In the genomic region with DNA sequence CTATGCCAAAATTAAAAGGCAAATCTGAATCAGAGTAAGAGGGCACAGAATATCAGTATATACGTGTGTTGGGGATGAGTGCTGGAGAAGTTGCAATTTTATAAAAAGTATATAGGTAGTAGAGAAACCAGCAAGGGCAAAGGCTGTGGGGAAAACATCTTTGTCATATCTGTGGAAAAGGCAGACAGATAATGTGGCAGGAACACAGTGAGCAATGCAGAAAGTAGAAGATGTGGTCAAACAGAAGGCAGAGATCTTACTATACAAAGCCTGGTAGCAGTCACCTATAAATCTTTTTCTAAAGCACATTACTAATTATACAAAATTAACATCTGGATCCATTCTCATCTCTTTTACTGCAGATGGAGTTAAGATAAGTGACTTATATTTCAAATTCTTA, we compare ENCODE assay signal across 12 cellular contexts.
DNase-seq lines count a peak whose midpoint lies in the region; ATAC-seq and TF ChIP-seq lines count a peak whose summit lies in the region.
"Had no signal": no experiment of that assay in that cellular context is flagged by ENCODE, and none has a peak within 500 bp of the region (broad histone marks: within the 10 kb centered on the region; RNA-seq: fewer than 3 reads in every experiment).

No MANE protein-coding gene starts in this region.

- H3K36me3 Mint-ChIP-seq in activated naive CD4-positive, alpha-beta T cell treated with anti-CD3 and anti-CD28 coated beads, Interleukin-2, amount 50 U/mL, for 72 hours = no peaks in the 10 kb centered on the region

- TF ChIP-seq POLR2A in IMR-90 (IDR thresholded peaks at IDR 0.05; ENCODE audit: low read depth, low read length) (no peak), body of pancreas (IDR thresholded peaks at IDR 0.05) (no peak)

- TF ChIP-seq RAD21 in IMR-90 (IDR thresholded peaks at IDR 0.05; ENCODE audit: low read length) = no peak

- no peak overlapping the region for H3K14ac ChIP-seq in IMR-90 (replicated peaks; ENCODE audit: low read depth, low read length)

- DNase-seq in activated naive CD4-positive, alpha-beta T cell treated with anti-CD3 and anti-CD28 coated beads, Interleukin-2, amount 50 U/mL, for 72 hours (ENCODE audit: low spot score in 2 of 2) = no peak
- DNase-seq in activated naive CD4-positive, alpha-beta T cell treated with Interleukin-2 at 50 U/mL for 16 hours = no peak
- DNase-seq in IMR-90 (no peak), amniotic epithelial cell (ENCODE audit: low read depth) (peak; percentile 10), NCI-H345 (lab: John Stamatoyannopoulos, UW) (no peak), body of pancreas (no peak)
- DNase-seq: BE2C; Caco-2; CD8-positive, alpha-beta memory T cell had no signal

- no peak overlapping the region for H2BK15ac ChIP-seq in IMR-90 (ENCODE audit: low read depth, low read length)

- no peak overlapping the region for H4K8ac ChIP-seq in IMR-90 (ENCODE audit: low read depth in 2 of 2, low read length in 2 of 2)

- no peak overlapping the region for H2BK5ac ChIP-seq in IMR-90 (ENCODE audit: low read depth, low read length, poor library complexity, severe bottlenecking)

- peak; percentile 55 to 56 for ATAC-seq in activated naive CD4-positive, alpha-beta T cell treated with anti-CD3 and anti-CD28 coated beads, Interleukin-2, amount 50 U/mL, for 72 hours
- ATAC-seq in IMR-90 (ENCODE audit: low read depth) = no peak
- no peak for ATAC-seq in body of pancreas
- ATAC-seq: A549 had no signal

- no peak overlapping the region for H2AK5ac ChIP-seq in IMR-90 (ENCODE audit: low read depth, low read length)

- H3K4me2 ChIP-seq in IMR-90 (ENCODE audit: low read depth, low read length) = no peak overlapping the region
- H3K4me2 ChIP-seq: A549 had no signal

- CTCF ChIA-PET in IMR-90 (lab: Yijun Ruan, JAX) = no interaction called here

- 100% methylated on average over 1 of the region's 1 CpG; no CpG with 5 or more reads in 1 of the 2 experiments for WGBS in IMR-90 (ENCODE audit: extremely low coverage in 2 of 2, insufficient read length in 1 of 2), 2 experiments
- 89 to 96% methylated on average over 1 of the region's 1 CpG for WGBS in body of pancreas, 2 donors

- H2BK120ac ChIP-seq in IMR-90 (ENCODE audit: low read depth, low read length) = no peak overlapping the region

- H3K9me1 ChIP-seq in IMR-90 (ENCODE audit: insufficient read depth, low read length) = no peaks in the 10 kb centered on the region

- H3K23ac ChIP-seq in IMR-90 (ENCODE audit: low read depth, low read length) = peak overlapping the region; percentile 39; the same call in 1 of the 2 replicates

- H3K4me1 ChIP-seq in IMR-90 (ENCODE audit: control insufficient read depth, insufficient read depth, low read length) = peaks cover 4% of the 10 kb centered on the region; the same call in 1 of the 2 replicates
- H3K4me1 ChIP-seq in body of pancreas = no peaks in the 10 kb centered on the region
- H3K4me1 ChIP-seq: A549, Caco-2, HAP-1 had no signal

- dilution Hi-C loops in IMR-90 (cut with HindIII; ENCODE audit: low sequenced_read_pairs, unreplicated experiment) = no loop called here

- no peak overlapping the region for H3K27ac Mint-ChIP-seq in activated naive CD4-positive, alpha-beta T cell treated with anti-CD3 and anti-CD28 coated beads, Interleukin-2, amount 50 U/mL, for 72 hours

- no TSS peak for BruUV-seq in IMR-90 (replicated peaks; lab: Mats Ljungman, UMichigan)

- intact Hi-C loops in IMR-90 (cut with micrococcal nuclease) (no loop called here), body of pancreas (cut with DNase I) (no loop called here)

- H3K9me3 ChIP-seq in IMR-90 (ENCODE audit: control insufficient read depth, insufficient read depth, low read length) (no peaks in the 10 kb centered on the region), body of pancreas (no peaks in the 10 kb centered on the region)
- H3K9me3 ChIP-seq: A549, BE2C, Caco-2, HAP-1 had no signal

- H4K5ac ChIP-seq in IMR-90 (ENCODE audit: low read depth, low read length) = no peak overlapping the region

- no peak overlapping the region for H2BK20ac ChIP-seq in IMR-90 (ENCODE audit: low read depth, low read length)

- H3K4me3 ChIP-seq in IMR-90 (ENCODE audit: insufficient read depth, low read depth, low read length) (no peak overlapping the region), body of pancreas (no peak overlapping the region)
- H3K4me3 ChIP-seq: A549, HAP-1 had no signal

- POLR2A ChIA-PET in IMR-90 (lab: Charles Lee; ENCODE audit: unreplicated experiment) = no interaction called here

- H3K27me3 ChIP-seq in IMR-90 (ENCODE audit: control insufficient read depth, insufficient read depth, low read length) = no peaks in the 10 kb centered on the region
- H3K27me3 ChIP-seq in body of pancreas = no peaks in the 10 kb centered on the region
- H3K27me3 ChIP-seq: BE2C had no signal

- H3K4ac ChIP-seq in IMR-90 (ENCODE audit: low read depth, low read length) = no peak overlapping the region

- in situ Hi-C loops in IMR-90 (cut with MboI; ENCODE audit: low sequenced_read_pairs) = no loop called here

- peaks cover 7% of the 10 kb centered on the region for H4K20me1 ChIP-seq in IMR-90 (ENCODE audit: insufficient read depth, low read length)

- H2AFZ ChIP-seq in IMR-90 (replicated peaks; ENCODE audit: low read length, poor library complexity) = no peak overlapping the region

- no peak overlapping the region for H3K27ac ChIP-seq in IMR-90 (ENCODE audit: insufficient read depth, low read length)
- no peak overlapping the region for H3K27ac ChIP-seq in body of pancreas
- H3K27ac ChIP-seq: A549, C4-2B had no signal

- H3K79me1 ChIP-seq in IMR-90 (ENCODE audit: low read depth in 1 of 2, low read length in 2 of 2) = peaks cover 7 to 23% of the 10 kb centered on the region in 2 experiments; a peak in 3 of 4 replicates

- TF ChIP-seq CTCF in IMR-90 (conservative IDR thresholded peaks at IDR 0.05; ENCODE audit: low read depth, low read length) = no peak
- TF ChIP-seq CTCF in body of pancreas (IDR thresholded peaks at IDR 0.05) = no peak

- H2AK9ac ChIP-seq in IMR-90 (replicated peaks; ENCODE audit: low read depth, low read length, poor library complexity) = no peak overlapping the region

- peaks cover 2% of the 10 kb centered on the region; the same call in 1 of the 2 replicates for H3K36me3 ChIP-seq in IMR-90 (ENCODE audit: control insufficient read depth, insufficient read depth, low read length)
- no peaks in the 10 kb centered on the region for H3K36me3 ChIP-seq in body of pancreas (replicated peaks in 1 of 2; ENCODE audit: insufficient read depth in 1 of 2, low read depth in 2 of 2)
- H3K36me3 ChIP-seq: BE2C, HAP-1 had no signal

- H3K18ac ChIP-seq in IMR-90 (ENCODE audit: low read depth, low read length) = no peak overlapping the region

- H3K9ac ChIP-seq in IMR-90 (ENCODE audit: low read depth, low read length) = no peak overlapping the region

- H3K56ac ChIP-seq in IMR-90 (ENCODE audit: extremely low read depth, insufficient read depth, low read length) = no peak overlapping the region

- no peak overlapping the region for H4K91ac ChIP-seq in IMR-90 (ENCODE audit: insufficient read depth, low read depth, low read length)

- no peaks in the 10 kb centered on the region for H3K9me3 Mint-ChIP-seq in activated naive CD4-positive, alpha-beta T cell treated with anti-CD3 and anti-CD28 coated beads, Interleukin-2, amount 50 U/mL, for 72 hours
- H3K9me3 Mint-ChIP-seq: CD8-positive, alpha-beta memory T cell had no signal

TF ChIP-seq in IMR-90, 13 proteins besides CTCF, POLR2A, EP300 and RAD21:
- TF ChIP-seq CEBPB (IDR thresholded peaks at IDR 0.05; ENCODE audit: low read depth, low read length) (no peak), CHD1 (IDR thresholded peaks at IDR 0.05; ENCODE audit: low read depth, low read length) (no peak), FOS (IDR thresholded peaks at IDR 0.05; ENCODE audit: low read depth, low read length) (no peak), USF2 (IDR thresholded peaks at IDR 0.05; ENCODE audit: low read depth, low read length) (no peak), NFE2L2 (IDR thresholded peaks at IDR 0.05; ENCODE audit: low read depth, low read length) (no peak), RFX5 (IDR thresholded peaks at IDR 0.05; ENCODE audit: low read depth, low read length) (no peak), SMC3 (IDR thresholded peaks at IDR 0.05; ENCODE audit: low read depth, low read length) (no peak), BHLHE40 (IDR thresholded peaks at IDR 0.05; ENCODE audit: low read depth, low read length) (no peak), RCOR1 (IDR thresholded peaks at IDR 0.05; ENCODE audit: insufficient replicate concordance, low read length) (no peak), MAFK (IDR thresholded peaks at IDR 0.05; ENCODE audit: low read depth, low read length) (no peak), MAZ (IDR thresholded peaks at IDR 0.05; ENCODE audit: borderline replicate concordance, low read depth, low read length) (no peak)
- TF ChIP-seq, protein P1, sequence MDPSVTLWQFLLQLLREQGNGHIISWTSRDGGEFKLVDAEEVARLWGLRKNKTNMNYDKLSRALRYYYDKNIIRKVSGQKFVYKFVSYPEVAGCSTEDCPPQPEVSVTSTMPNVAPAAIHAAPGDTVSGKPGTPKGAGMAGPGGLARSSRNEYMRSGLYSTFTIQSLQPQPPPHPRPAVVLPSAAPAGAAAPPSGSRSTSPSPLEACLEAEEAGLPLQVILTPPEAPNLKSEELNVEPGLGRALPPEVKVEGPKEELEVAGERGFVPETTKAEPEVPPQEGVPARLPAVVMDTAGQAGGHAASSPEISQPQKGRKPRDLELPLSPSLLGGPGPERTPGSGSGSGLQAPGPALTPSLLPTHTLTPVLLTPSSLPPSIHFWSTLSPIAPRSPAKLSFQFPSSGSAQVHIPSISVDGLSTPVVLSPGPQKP (IDR thresholded peaks at IDR 0.05; ENCODE audit: borderline replicate concordance, low read depth, low read length) = no peak

Comparison
In these comparisons a context has a peak if more than half of its experiments do, and no peak if none do; other contexts are left out.
1. ATAC-seq: peak in activated naive CD4-positive, alpha-beta T cell treated with anti-CD3 and anti-CD28 coated beads, Interleukin-2, amount 50 U/mL, for 72 hours (2 of 2); none in IMR-90 (single experiment) and body of pancreas (single experiment).